In the genomic region with DNA sequence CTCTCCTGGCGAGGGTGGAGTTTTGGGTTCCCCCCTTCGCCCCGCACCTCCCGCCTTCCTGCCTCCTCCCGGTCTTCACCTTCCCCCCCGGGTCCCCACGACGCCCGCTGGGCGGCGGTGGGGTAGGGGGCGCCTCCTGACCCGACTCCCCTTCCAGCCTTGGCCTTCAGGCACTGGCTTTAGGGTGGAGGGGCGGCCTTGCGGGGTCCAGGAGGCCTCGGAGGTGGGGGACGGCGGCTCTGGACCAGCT, we compare ENCODE assay signal across 9 cellular contexts. TPM values are rescaled to one million over a fixed set of nuclear protein-coding genes. Genes with fewer than 3 reads are reported as not detected.
DNase-seq lines count a peak whose midpoint lies in the region; ATAC-seq and TF ChIP-seq lines count a peak whose summit lies in the region.
"Had no signal": no experiment of that assay in that cellular context is flagged by ENCODE, and none has a peak within 500 bp of the region (broad histone marks: within the 10 kb centered on the region; RNA-seq: fewer than 3 reads in every experiment).

No MANE protein-coding gene starts in this region.

- H4K91ac ChIP-seq in mesenchymal stem cell (ENCODE audit: low read length), result peak overlapping the region; percentile 97

- H3K36me3 ChIP-seq in mesenchymal stem cell (ENCODE audit: control insufficient read depth in 1 of 2, insufficient read depth in 2 of 2, low read depth in 1 of 2, low read length in 2 of 2), result peaks cover 0 to 23% of the 10 kb centered on the region in 2 experiments

- WGBS in mesenchymal stem cell, result under 1% methylated on average over 18 of the region's 18 CpGs

- peak overlapping the region; percentile 98 for H3K18ac ChIP-seq in mesenchymal stem cell (ENCODE audit: low read depth in 1 of 2, low read length in 2 of 2)

- ATAC-seq in HG02642 (IDR thresholded peaks at IDR 0.05; ENCODE audit: poor library complexity, unreplicated experiment), result peak; percentile 12
- no peak for ATAC-seq in GM18867 (IDR thresholded peaks at IDR 0.05; ENCODE audit: unreplicated experiment)

- H3K27me3 ChIP-seq in mesenchymal stem cell (ENCODE audit: control insufficient read depth in 1 of 2, insufficient read depth in 1 of 2, low read length in 2 of 2), result no peaks in the 10 kb centered on the region

- peaks cover 29% of the 10 kb centered on the region for H3K4me1 Mint-ChIP-seq in chondrocyte (ENCODE audit: low read depth)

- no peak overlapping the region for H3K23ac ChIP-seq in mesenchymal stem cell (ENCODE audit: low read length in 2 of 2)

- peak overlapping the region; percentile 92 to 93 for H3K4ac ChIP-seq in mesenchymal stem cell (ENCODE audit: low read depth in 1 of 2, low read length in 2 of 2)

- H2BK5ac ChIP-seq in mesenchymal stem cell (ENCODE audit: low read depth, low read length, poor library complexity, severe bottlenecking), result peak overlapping the region; percentile 74

- H3K4me2 ChIP-seq in mesenchymal stem cell (ENCODE audit: low read length, poor library complexity, severe bottlenecking), result peak overlapping the region; percentile 95

- H2AFZ ChIP-seq in mesenchymal stem cell (ENCODE audit: low read depth, low read length), result no peak overlapping the region

- H2BK120ac ChIP-seq in mesenchymal stem cell (ENCODE audit: low read depth, low read length), result peak overlapping the region; percentile 88

- peak overlapping the region in 1 of 2 experiments; percentile 84 for H3K14ac ChIP-seq in mesenchymal stem cell (ENCODE audit: low read length in 2 of 2)

- peak overlapping the region; percentile 85 for H3K9ac ChIP-seq in mesenchymal stem cell (ENCODE audit: low read length)

- DNase-seq in chondrocyte (ENCODE audit: low spot score) (no peak), mesenchymal stem cell (no peak), epidermal melanocyte (ENCODE audit: insufficient read length, low spot score) (no peak), RKO (ENCODE audit: low spot score) (no peak), COLO668 (lab: John Stamatoyannopoulos, UW; ENCODE audit: unreplicated experiment) (no peak)
- DNase-seq: NCI-H1417 treated with DMSO at 0.1 percent for 48 hours had no signal

- H3K79me1 ChIP-seq in mesenchymal stem cell (replicated peaks; ENCODE audit: low read length, poor library complexity, severe bottlenecking), result peaks cover 3% of the 10 kb centered on the region

- peak overlapping the region; percentile 59 for H4K8ac ChIP-seq in mesenchymal stem cell (ENCODE audit: low read length)

- H3K9me3 ChIP-seq in mesenchymal stem cell (ENCODE audit: control insufficient read depth, low read length), result no peaks in the 10 kb centered on the region

- peak overlapping the region; percentile 77 to 84 for H3K4me3 ChIP-seq in mesenchymal stem cell (ENCODE audit: insufficient read depth in 1 of 2, low read depth in 1 of 2, low read length in 2 of 2)

- H3K4me3 Mint-ChIP-seq in chondrocyte (ENCODE audit: unreplicated experiment), result peak overlapping the region; percentile 56

- H3K9me3 Mint-ChIP-seq in chondrocyte (ENCODE audit: low read depth), result no peaks in the 10 kb centered on the region

- H3K27me3 Mint-ChIP-seq in chondrocyte (ENCODE audit: low read depth), result no peaks in the 10 kb centered on the region

- H2BK15ac ChIP-seq in mesenchymal stem cell (ENCODE audit: low read depth, poor library complexity, severe bottlenecking), result peak overlapping the region; percentile 55

- TF ChIP-seq CTCF in 22Rv1 (IDR thresholded peaks at IDR 0.05) (no peak; the same call in 1 of the 2 replicates), chondrocyte (IDR thresholded peaks at IDR 0.05) (peak; percentile 37)

- H3K27ac ChIP-seq in 22Rv1 (peak overlapping the region; percentile 83), mesenchymal stem cell (ENCODE audit: low read length, poor library complexity, severe bottlenecking) (no peak overlapping the region)

- peak overlapping the region; percentile 43 to 70 for H2BK12ac ChIP-seq in mesenchymal stem cell (ENCODE audit: low read length in 2 of 2)

- no peak overlapping the region for H3K27ac Mint-ChIP-seq in chondrocyte (ENCODE audit: unreplicated experiment)

- no peaks in the 10 kb centered on the region for H3K36me3 Mint-ChIP-seq in chondrocyte (ENCODE audit: low read depth)

- peaks cover 83% of the 10 kb centered on the region for H3K4me1 ChIP-seq in mesenchymal stem cell (ENCODE audit: control insufficient read depth, insufficient read depth, low read depth, low read length)

- H2AK5ac ChIP-seq in mesenchymal stem cell (ENCODE audit: low read length, severe bottlenecking), result peak overlapping the region; percentile 49

RNA-seq across cellular contexts. Expression of a gene that starts 2.4 kb away (rescaled TPM):
- total RNA-seq in chondrocyte, result 53.3 to 206 TPM (median 189 TPM) in 3 replicates
- polyA plus RNA-seq in mesenchymal stem cell (2013, experiment 1 of 2), result 217 TPM
- polyA plus RNA-seq in mesenchymal stem cell (2013, experiment 2 of 2), result 200 TPM

RNA-seq across cellular contexts. Expression of a gene that starts 18.6 kb away (rescaled TPM):
- total RNA-seq in chondrocyte, result 23.5 to 39.8 TPM (median 24.1 TPM) in 3 replicates
- polyA plus RNA-seq in mesenchymal stem cell (2013, experiment 1 of 2), result 20.2 TPM
- 19.0 TPM for polyA plus RNA-seq in mesenchymal stem cell (2013, experiment 2 of 2)

RNA-seq across cellular contexts. Expression of a gene that starts 42.3 kb away (rescaled TPM):
- 93.0 to 94.5 TPM (median 93.9 TPM) in 3 replicates for total RNA-seq in chondrocyte
- polyA plus RNA-seq in mesenchymal stem cell (2013, experiment 1 of 2), result 100 TPM
- polyA plus RNA-seq in mesenchymal stem cell (2013, experiment 2 of 2), result 98.8 TPM
